ENCODE assay signal across 8 cellular contexts in the genomic region with DNA sequence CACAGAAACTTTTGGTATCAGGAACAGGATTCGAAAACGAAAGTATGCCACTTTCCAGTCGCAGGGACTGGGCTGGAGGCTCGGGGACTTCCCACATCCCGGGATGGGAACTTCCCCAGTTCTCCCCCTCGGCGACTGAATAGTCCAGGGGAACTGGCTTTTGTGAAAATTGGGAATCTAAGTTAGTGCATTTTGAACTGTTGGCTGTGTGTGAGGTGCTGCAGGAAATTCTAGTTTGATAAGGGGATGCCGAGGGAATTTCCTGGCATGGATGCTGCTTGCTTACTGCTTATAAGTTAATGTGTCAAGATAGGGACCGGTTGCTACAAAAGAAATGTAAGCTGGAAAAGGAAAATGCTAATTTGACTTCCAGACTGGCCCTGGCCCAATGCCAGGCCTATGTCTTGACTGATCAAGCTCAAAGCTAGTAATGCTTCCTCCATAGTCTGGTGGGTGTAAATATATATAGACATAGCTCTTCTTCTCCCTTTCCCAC.
A peak's percentile ranks its signal among the peaks of the same experiment; 100 is the strongest.
DNase-seq lines count a peak whose midpoint lies in the region; ATAC-seq and TF ChIP-seq lines count a peak whose summit lies in the region.

No MANE protein-coding gene starts in this region.

- H3K79me2 ChIP-seq in SK-N-SH (ENCODE audit: insufficient read depth): no peaks in the 10 kb centered on the region

- peaks cover 0 to 2% of the 10 kb centered on the region in 2 experiments; a peak in 1 of 4 replicates for H3K4me1 ChIP-seq in SK-N-SH (ENCODE audit: control insufficient read depth in 1 of 2, insufficient read depth in 2 of 2, low read depth in 1 of 2, low read length in 1 of 2)

- ATAC-seq in left cardiac atrium (peak; percentile 90 to 91), GM18517 (IDR thresholded peaks at IDR 0.05; ENCODE audit: unreplicated experiment) (no peak)

- TF ChIP-seq EP300 in SK-N-SH (IDR thresholded peaks at IDR 0.05; ENCODE audit: borderline replicate concordance in 1 of 2, low read depth in 1 of 2, low read length in 1 of 2): no peak

- H3K27ac ChIP-seq in 22Rv1 (peak overlapping the region; percentile 79), SK-N-SH (ENCODE audit: low read depth in 2 of 2, low read length in 1 of 2) (peak overlapping the region; percentile 69 to 76), skin epidermis (peak overlapping the region in 18 of 21 experiments; percentile 5 to 87 (median 63))

- H3K9me3 ChIP-seq in SK-N-SH: no peaks in the 10 kb centered on the region

- no peak for TF ChIP-seq RAD21 in SK-N-SH (IDR thresholded peaks at IDR 0.05; ENCODE audit: low read length)

- no peaks in the 10 kb centered on the region for H3K9me2 ChIP-seq in SK-N-SH

- no peaks in the 10 kb centered on the region for H4K20me1 ChIP-seq in SK-N-SH (ENCODE audit: insufficient read depth)

- peak overlapping the region; percentile 59 for H3K9ac ChIP-seq in SK-N-SH

- H3K4me3 ChIP-seq in SK-N-SH (ENCODE audit: low read depth in 2 of 2, low read length in 1 of 2): peak overlapping the region; percentile 51 to 61
- H3K4me3 ChIP-seq in skin epidermis: peak overlapping the region; percentile 15 to 41 (median 28)

- no peak for TF ChIP-seq CTCF in 22Rv1 (IDR thresholded peaks at IDR 0.05)
- no peak for TF ChIP-seq CTCF in SK-N-SH (IDR thresholded peaks at IDR 0.05)

- H3K4me2 ChIP-seq in SK-N-SH: peak overlapping the region; percentile 76

- H3K27me3 ChIP-seq in SK-N-SH (ENCODE audit: insufficient read depth): no peaks in the 10 kb centered on the region

- WGBS in SK-N-SH (ENCODE audit: low lambda C conversion rate): 3% methylated on average over 9 of the region's 9 CpGs

- no peaks in the 10 kb centered on the region for H3F3A ChIP-seq in SK-N-SH (replicated peaks; ENCODE audit: insufficient read depth)

- CTCF ChIA-PET in SK-N-SH (lab: Yijun Ruan, JAX): interaction anchor here (1.0 to 2.4 kb wide), 4 partner anchors 21 to 156 kb away, joined by 3 to 11 read pairs (median 4); no protein-coding TSS in a partner anchor
- CTCF ChIA-PET in HEK293T (lab: Yijun Ruan, JAX): interaction anchor here (1.3 kb wide), 1 partner anchor 156 kb away, joined by 3 read pairs; no protein-coding TSS in a partner anchor

- DNase-seq in GM04503 (ENCODE audit: low read depth) (peak; percentile 17), SK-N-SH (peak; percentile 57), left cardiac atrium (peak; percentile 67), HEK293T (ENCODE audit: extremely low spot score) (no peak)
- no peak for DNase-seq in activated CD8-positive, alpha-beta memory T cell treated with anti-CD3 and anti-CD28 coated beads, Interleukin-2, amount 50 U/mL, for 48 hours

- peak overlapping the region; percentile 91 for H2AFZ ChIP-seq in SK-N-SH (ENCODE audit: low read depth)

- no peaks in the 10 kb centered on the region for H3K36me3 ChIP-seq in SK-N-SH (replicated peaks in 1 of 2; ENCODE audit: control insufficient read depth in 1 of 2, insufficient read depth in 2 of 2, low read length in 1 of 2)

- POLR2A ChIA-PET in SK-N-SH (lab: Yijun Ruan, JAX): no interaction called here
- POLR2A ChIA-PET in HEK293T (lab: Yijun Ruan, JAX): interaction anchor here (0.9 kb wide), 2 partner anchors 10 to 26 kb away, joined by 4 read pairs; no protein-coding TSS in a partner anchor

- intact Hi-C loops in left cardiac atrium (cut with DNase I): no loop called here

TF ChIP-seq in SK-N-SH, 30 proteins besides CTCF, POLR2A, EP300 and RAD21 (continues in another document):
- TF ChIP-seq TCF12 (IDR thresholded peaks at IDR 0.05) (no peak), ELF1 (IDR thresholded peaks at IDR 0.05) (no peak), SIN3A (IDR thresholded peaks at IDR 0.05; ENCODE audit: borderline replicate concordance, low read depth, low read length) (no peak), TAF1 (IDR thresholded peaks at IDR 0.05; ENCODE audit: borderline replicate concordance, low read depth, low read length) (no peak), FOSL2 (IDR thresholded peaks at IDR 0.05; ENCODE audit: borderline replicate concordance, low read depth) (no peak), FOXJ3 (CRISPR knock-in tag; IDR thresholded peaks at IDR 0.05) (no peak), JUND (IDR thresholded peaks at IDR 0.05) (no peak), CHD2 (IDR thresholded peaks at IDR 0.05; ENCODE audit: low read length, partially characterized antibody) (no peak), YY1 (IDR thresholded peaks at IDR 0.05; ENCODE audit: low read depth) (no peak), GABPA (IDR thresholded peaks at IDR 0.05; ENCODE audit: low read depth) (no peak)
- TF ChIP-seq, protein P1, sequence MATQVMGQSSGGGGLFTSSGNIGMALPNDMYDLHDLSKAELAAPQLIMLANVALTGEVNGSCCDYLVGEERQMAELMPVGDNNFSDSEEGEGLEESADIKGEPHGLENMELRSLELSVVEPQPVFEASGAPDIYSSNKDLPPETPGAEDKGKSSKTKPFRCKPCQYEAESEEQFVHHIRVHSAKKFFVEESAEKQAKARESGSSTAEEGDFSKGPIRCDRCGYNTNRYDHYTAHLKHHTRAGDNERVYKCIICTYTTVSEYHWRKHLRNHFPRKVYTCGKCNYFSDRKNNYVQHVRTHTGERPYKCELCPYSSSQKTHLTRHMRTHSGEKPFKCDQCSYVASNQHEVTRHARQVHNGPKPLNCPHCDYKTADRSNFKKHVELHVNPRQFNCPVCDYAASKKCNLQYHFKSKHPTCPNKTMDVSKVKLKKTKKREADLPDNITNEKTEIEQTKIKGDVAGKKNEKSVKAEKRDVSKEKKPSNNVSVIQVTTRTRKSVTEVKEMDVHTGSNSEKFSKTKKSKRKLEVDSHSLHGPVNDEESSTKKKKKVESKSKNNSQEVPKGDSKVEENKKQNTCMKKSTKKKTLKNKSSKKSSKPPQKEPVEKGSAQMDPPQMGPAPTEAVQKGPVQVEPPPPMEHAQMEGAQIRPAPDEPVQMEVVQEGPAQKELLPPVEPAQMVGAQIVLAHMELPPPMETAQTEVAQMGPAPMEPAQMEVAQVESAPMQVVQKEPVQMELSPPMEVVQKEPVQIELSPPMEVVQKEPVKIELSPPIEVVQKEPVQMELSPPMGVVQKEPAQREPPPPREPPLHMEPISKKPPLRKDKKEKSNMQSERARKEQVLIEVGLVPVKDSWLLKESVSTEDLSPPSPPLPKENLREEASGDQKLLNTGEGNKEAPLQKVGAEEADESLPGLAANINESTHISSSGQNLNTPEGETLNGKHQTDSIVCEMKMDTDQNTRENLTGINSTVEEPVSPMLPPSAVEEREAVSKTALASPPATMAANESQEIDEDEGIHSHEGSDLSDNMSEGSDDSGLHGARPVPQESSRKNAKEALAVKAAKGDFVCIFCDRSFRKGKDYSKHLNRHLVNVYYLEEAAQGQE (IDR thresholded peaks at IDR 0.05; ENCODE audit: low read depth, low read length): no peak

TF ChIP-seq in HEK293T, 16 proteins besides CTCF, POLR2A, EP300 and RAD21:
- TF ChIP-seq NFRKB (IDR thresholded peaks at IDR 0.05) (no peak), ELF4 (IDR thresholded peaks at IDR 0.05) (no peak)

Comparison
In these comparisons a context has a peak if more than half of its experiments do, and no peak if none do; other contexts are left out.
1. DNase-seq: peak in GM04503 (single experiment), SK-N-SH (single experiment) and left cardiac atrium (single experiment); none in HEK293T (single experiment) and activated CD8-positive, alpha-beta memory T cell treated with anti-CD3 and anti-CD28 coated beads, Interleukin-2, amount 50 U/mL, for 48 hours (single experiment).
2. Peak in every context shown above with its lines, with median percentiles within 50 percentile points of each other: H3K27ac ChIP-seq.